8 cellular contexts compared by ENCODE assay signal in genomic region chr7:67371429-67372305, GRCh38.
DNase-seq lines count a peak whose midpoint lies in the region; ATAC-seq and TF ChIP-seq lines count a peak whose summit lies in the region.

No MANE protein-coding gene starts in this region.

- H3K4me3 Mint-ChIP-seq in CD8-positive, alpha-beta memory T cell = no peak overlapping the region

- no peaks in the 10 kb centered on the region for H3K9me3 ChIP-seq in CD8-positive, alpha-beta memory T cell (ENCODE audit: low read length)

- peaks cover 2 to 5% (median 3%) of the 10 kb centered on the region in 3 donors for H3K4me1 Mint-ChIP-seq in CD8-positive, alpha-beta memory T cell

- intact Hi-C loops in dorsolateral prefrontal cortex (cut with DNase I) = no loop called here

- CTCF ChIA-PET in CD8-positive, alpha-beta memory T cell (lab: Charles Lee) = interaction anchor here (1.1 to 1.4 kb wide), 9 partner anchors 8 to 40 kb away, joined by 3 to 8 read pairs (median 4); no protein-coding TSS in a partner anchor

- peak; percentile 67 to 91 (median 82) for TF ChIP-seq CTCF in dorsolateral prefrontal cortex (IDR thresholded peaks at IDR 0.05 in 54 of 56, conservative IDR thresholded peaks at IDR 0.05 in 2 of 56; ENCODE audit: low read depth in 1 of 56, partially characterized antibody in 56 of 56)

- no peaks in the 10 kb centered on the region for H3K27me3 ChIP-seq in CD8-positive, alpha-beta memory T cell (ENCODE audit: insufficient read depth, low read length, poor library complexity, severe bottlenecking)
- H3K27me3 ChIP-seq in dorsolateral prefrontal cortex = peaks cover 0 to 31% (median 10%) of the 10 kb centered on the region in 45 donors

- H3K36me3 ChIP-seq in CD8-positive, alpha-beta memory T cell (ENCODE audit: insufficient read depth, low read length) = no peaks in the 10 kb centered on the region

- no peaks in the 10 kb centered on the region for H3K4me1 ChIP-seq in CD8-positive, alpha-beta memory T cell (ENCODE audit: insufficient read depth, low read length)

- peak; percentile 87 for ATAC-seq in GM19328 (IDR thresholded peaks at IDR 0.05; ENCODE audit: unreplicated experiment)
- ATAC-seq in HG03432 (IDR thresholded peaks at IDR 0.05; ENCODE audit: unreplicated experiment) = peak; percentile 99

- H3K27ac Mint-ChIP-seq in CD8-positive, alpha-beta memory T cell = no peak overlapping the region

- no peaks in the 10 kb centered on the region for H3K36me3 Mint-ChIP-seq in CD8-positive, alpha-beta memory T cell

- H3K4me3 ChIP-seq in CD8-positive, alpha-beta memory T cell (ENCODE audit: low read length) = no peak overlapping the region
- no peak overlapping the region for H3K4me3 ChIP-seq in dorsolateral prefrontal cortex

- DNase-seq in CD8-positive, alpha-beta memory T cell = peak; percentile 7 to 56 (median 37)
- DNase-seq in NCI-H510A (lab: John Stamatoyannopoulos, UW) (peak; percentile 14), dorsolateral prefrontal cortex (peak in 8 of 10 donors; percentile 19 to 54 (median 44)), medulla oblongata (ENCODE audit: extremely low spot score) (peak; percentile 81)
- DNase-seq in activated CD4-positive, alpha-beta T cell treated with anti-CD3 and anti-CD28 coated beads, Interleukin-2, amount 50 U/mL, for 1 hour = peak; percentile 40
- DNase-seq in stimulated activated CD8-positive, alpha-beta memory T cell treated with anti-CD3 and anti-CD28 coated beads, Interleukin-2, amount 100 ng/mL, for 48 hours (ENCODE audit: low read depth in 2 of 2) = peak; percentile 4 to 9

- no peak overlapping the region for H3K27ac ChIP-seq in CD8-positive, alpha-beta memory T cell (ENCODE audit: low read depth, low read length)
- H3K27ac ChIP-seq in dorsolateral prefrontal cortex = no peak overlapping the region

- H3K27me3 Mint-ChIP-seq in CD8-positive, alpha-beta memory T cell = peaks cover 10 to 20% of the 10 kb centered on the region in 2 donors

- peaks cover 0 to 16% (median 6%) of the 10 kb centered on the region in 5 donors for H3K9me3 Mint-ChIP-seq in CD8-positive, alpha-beta memory T cell

- POLR2A ChIA-PET in CD8-positive, alpha-beta memory T cell (lab: Charles Lee) = no interaction called here

Comparison
In these comparisons a context has a peak if more than half of its experiments do, and no peak if none do; other contexts are left out.
1. DNase-seq: peak in every context shown above with its lines; median percentile 81 in medulla oblongata; 44 in dorsolateral prefrontal cortex; 40 in activated CD4-positive, alpha-beta T cell treated with anti-CD3 and anti-CD28 coated beads, Interleukin-2, amount 50 U/mL, for 1 hour; 37 in CD8-positive, alpha-beta memory T cell; 14 in NCI-H510A; 6 in stimulated activated CD8-positive, alpha-beta memory T cell treated with anti-CD3 and anti-CD28 coated beads, Interleukin-2, amount 100 ng/mL, for 48 hours.